Comparison of ENCODE assay signal across 12 cellular contexts in the genomic region with DNA sequence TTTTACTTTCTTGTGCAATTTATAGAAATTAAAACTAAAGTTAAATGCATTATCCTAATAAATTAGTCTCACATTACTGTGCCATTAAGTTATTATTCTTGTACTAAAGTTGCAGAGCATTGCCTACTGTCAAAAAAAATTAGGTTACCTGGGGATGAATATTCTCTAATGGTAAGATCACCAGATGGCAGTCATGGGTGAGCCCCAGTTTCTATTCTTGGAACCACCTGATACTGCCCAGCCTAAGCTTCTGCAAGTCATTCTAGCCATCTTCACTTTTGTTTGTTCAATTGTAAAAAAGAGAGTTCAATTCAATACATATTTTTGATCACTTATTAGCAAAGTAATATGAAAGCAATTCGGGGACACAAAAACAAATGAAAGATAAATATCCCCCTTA.
A peak's percentile ranks its signal among the peaks of the same experiment; 100 is the strongest.
DNase-seq lines count a peak whose midpoint lies in the region; TF ChIP-seq lines count a peak whose summit lies in the region.
"Had no signal": no experiment of that assay in that cellular context is flagged by ENCODE, and none has a peak within 500 bp of the region (broad histone marks: within the 10 kb centered on the region; RNA-seq: fewer than 3 reads in every experiment).

No MANE protein-coding gene starts in this region.

- in situ Hi-C loops in G401 (cut with HindIII; ENCODE audit: low sequenced_read_pairs) = no loop called here

- no peak overlapping the region for H3K4me3 ChIP-seq in LNCaP clone FGC (ENCODE audit: low read depth, low read length)

- peak; percentile 96 for DNase-seq in G401 (ENCODE audit: low spot score)
- no peak for DNase-seq in LNCaP clone FGC (ENCODE audit: low read depth)
- DNase-seq in SK-N-DZ (ENCODE audit: low spot score) = peak; percentile 32
- peak; percentile 82 for DNase-seq in cerebellum (ENCODE audit: low spot score)
- DNase-seq in cortex of kidney (lab: John Stamatoyannopoulos, UW) = no peak
- no peak for DNase-seq in NCI-H1092 (lab: John Stamatoyannopoulos, UW)
- DNase-seq in iPS-NIHi7 (ENCODE audit: extremely low spot score) = no peak
- DNase-seq: Calu3; CD4-positive, alpha-beta T cell; DMS153; GOT3; H9 had no signal

- TF ChIP-seq CTCF in LNCaP clone FGC (IDR thresholded peaks at IDR 0.05; ENCODE audit: control insufficient read depth, extremely low read depth, insufficient read depth) = 0 out of 2 replicates have a peak, but pooled peaks have one; percentile 1

Comparison
In these comparisons a context has a peak if more than half of its experiments do, and no peak if none do; other contexts are left out.
1. DNase-seq: peak in G401 (single experiment), SK-N-DZ (single experiment) and cerebellum (single experiment); none in LNCaP clone FGC (single experiment), cortex of kidney (single experiment), NCI-H1092 (single experiment) and iPS-NIHi7 (single experiment).